25 cellular contexts compared by ENCODE assay signal in genomic region chr9:79308012-79308411, GRCh38.
"Had no signal": no experiment of that assay in that cellular context is flagged by ENCODE, and none has a peak within 500 bp of the region (broad histone marks: within the 10 kb centered on the region; RNA-seq: fewer than 3 reads in every experiment).

No MANE protein-coding gene starts in this region.

- H3K9ac ChIP-seq: parathyroid adenoma had no signal

- H3K27ac ChIP-seq: neutrophil, parathyroid adenoma, psoas muscle, right lobe of liver, sigmoid colon, stomach, thoracic aorta, thyroid gland, tibial nerve, upper lobe of left lung, vagina had no signal

- H3K36me3 ChIP-seq: neutrophil, right lobe of liver, sigmoid colon, stomach, thoracic aorta, thyroid gland, tibial nerve, upper lobe of left lung, vagina had no signal

- ATAC-seq: natural killer cell treated with Interleukin-12 subunit alpha and Interleukin-12 subunit beta and Interleukin-15 and Interleukin-18, amount 100 ng/mL, for 72 hours; psoas muscle; right cardiac atrium; right lobe of liver; stimulated activated effector memory CD8-positive, alpha-beta T cell treated with anti-CD3 and anti-CD28 coated beads, Interleukin-12 subunit alpha, Interleukin-12 subunit beta, amount 100 ng/mL, for 72 hours; stimulated activated naive B cell treated with anti-CD40 and anti-IgM and Interleukin-4, amounts not matched to agents 10 μg/mL and 1 μg/mL and 100 μg/mL, for 72 hours had no signal

- H3K27me3 ChIP-seq: neutrophil, right lobe of liver, sigmoid colon, stomach, thyroid gland, tibial nerve, upper lobe of left lung, vagina had no signal

- H3K79me2 ChIP-seq: parathyroid adenoma had no signal

- FAIRE-seq: small intestine, urothelium cell line had no signal

- H3K9me3 ChIP-seq: neutrophil, psoas muscle, right lobe of liver, sigmoid colon, stomach, thoracic aorta, thyroid gland, tibial nerve, upper lobe of left lung, vagina had no signal

- DNase-seq: nephron progenitor cell; nucleus accumbens; posterior cingulate gyrus; psoas muscle; right cardiac atrium; right lobe of liver; sigmoid colon; small intestine; stimulated activated CD4-positive, alpha-beta T cell treated with anti-CD3 and anti-CD28 coated beads, Interleukin-15, amount 100 ng/mL, for 24 hours; stimulated activated CD4-positive, alpha-beta T cell treated with anti-CD3 and anti-CD28 coated beads, Interleukin-2, amount 100 ng/mL, for 24 hours; stimulated activated CD4-positive, alpha-beta T cell treated with anti-CD3 and anti-CD28 coated beads, Interleukin-2, amount 100 ng/mL, for 48 hours; stimulated activated CD4-positive, alpha-beta T cell treated with anti-CD3 and anti-CD28 coated beads, Interleukin-4, amount 100 ng/mL, for 24 hours; stimulated activated naive B cell treated with anti-CD40 and anti-IgM and Interleukin-4, amounts not matched to agents 10 μg/mL and 1 μg/mL and 100 μg/mL, for 72 hours; stimulated activated naive CD4-positive, alpha-beta T cell treated with Interleukin-2 at 50 U/mL for 16 hours; stomach; thyroid gland; upper lobe of left lung had no signal

- H3K4me1 ChIP-seq: parathyroid adenoma, psoas muscle, right lobe of liver, sigmoid colon, stomach, thyroid gland, tibial nerve, upper lobe of left lung, vagina had no signal

- H3K4me3 ChIP-seq: psoas muscle, right lobe of liver, sigmoid colon, stomach, thoracic aorta, thyroid gland, tibial nerve, upper lobe of left lung, vagina had no signal
